In the genomic region with DNA sequence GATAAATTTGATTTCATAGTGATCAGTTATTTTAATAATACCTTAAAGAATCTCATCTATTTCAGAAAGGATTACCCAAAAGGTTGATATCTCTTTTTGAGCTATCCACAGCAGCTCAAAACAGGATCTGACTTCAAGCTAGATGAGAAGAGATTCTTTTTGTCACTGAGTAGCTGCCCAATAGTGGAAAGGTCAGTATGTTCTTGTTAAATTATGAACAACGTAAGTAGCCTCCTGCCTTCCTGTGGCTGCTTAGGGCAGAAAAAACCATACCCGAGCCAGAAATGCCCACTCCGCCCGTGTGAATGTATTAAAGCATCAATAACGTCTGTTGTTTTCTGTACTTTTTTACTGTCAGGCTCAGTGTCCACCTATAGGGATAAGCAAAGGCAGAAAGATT, we compare ENCODE assay signal across 30 cellular contexts. TPM values are rescaled to one million over a fixed set of nuclear protein-coding genes. Genes with fewer than 3 reads are reported as not detected.
"Had no signal": no experiment of that assay in that cellular context is flagged by ENCODE, and none has a peak within 500 bp of the region (broad histone marks: within the 10 kb centered on the region; RNA-seq: fewer than 3 reads in every experiment).

No MANE protein-coding gene starts in this region.

- H3K4me3 Mint-ChIP-seq: naive thymus-derived CD4-positive, alpha-beta T cell; naive thymus-derived CD8-positive, alpha-beta T cell; natural killer cell; natural killer cell treated with Interleukin-12 subunit alpha and Interleukin-12 subunit beta and Interleukin-15 and Interleukin-18, amount 100 ng/mL, for 72 hours had no signal

- H3K9me3 ChIP-seq: neutrophil, ovary, pancreas, prostate gland, psoas muscle, right atrium auricular region, right lobe of liver, sigmoid colon, spleen had no signal

- H3K4me1 Mint-ChIP-seq: naive B cell; naive thymus-derived CD8-positive, alpha-beta T cell; natural killer cell; nephron had no signal

- H3K9ac ChIP-seq: parathyroid adenoma had no signal

- H3K36me3 ChIP-seq: neutrophil, ovary, pancreas, prostate gland, right atrium auricular region, right lobe of liver, sigmoid colon, spleen had no signal

- DNase-seq: naive B cell; naive thymus-derived CD4-positive, alpha-beta T cell; naive thymus-derived CD8-positive, alpha-beta T cell; natural killer cell; nephron progenitor cell; nucleus accumbens; occipital lobe; ovary; pancreas; posterior cingulate gyrus; psoas muscle; right cardiac atrium; right lobe of liver; sigmoid colon; small intestine; spleen; stimulated activated CD4-positive, alpha-beta T cell treated with anti-CD3 and anti-CD28 coated beads, Interleukin-12 subunit alpha, Interleukin-12 subunit beta, amount 100 ng/mL, for 4 hours; stimulated activated CD4-positive, alpha-beta T cell treated with anti-CD3 and anti-CD28 coated beads, Interleukin-15, amount 100 ng/mL, for 24 hours; stimulated activated CD4-positive, alpha-beta T cell treated with anti-CD3 and anti-CD28 coated beads, Interleukin-1b, Interleukin-23, amount 100 ng/mL, for 48 hours; stimulated activated CD4-positive, alpha-beta T cell treated with anti-CD3 and anti-CD28 coated beads, Interleukin-2, amount 100 ng/mL, for 24 hours had no signal

- H3K4me1 ChIP-seq: pancreas, parathyroid adenoma, prostate gland, psoas muscle, right atrium auricular region, right lobe of liver, sigmoid colon, spleen had no signal

- H3K9me3 Mint-ChIP-seq: natural killer cell; natural killer cell treated with Interleukin-12 subunit alpha and Interleukin-12 subunit beta and Interleukin-15 and Interleukin-18, amount 100 ng/mL, for 72 hours had no signal

- H3K79me2 ChIP-seq: parathyroid adenoma had no signal

- H3K36me3 Mint-ChIP-seq: natural killer cell; natural killer cell treated with Interleukin-12 subunit alpha and Interleukin-12 subunit beta and Interleukin-15 and Interleukin-18, amount 100 ng/mL, for 72 hours had no signal

- ATAC-seq: naive thymus-derived CD4-positive, alpha-beta T cell; naive thymus-derived CD8-positive, alpha-beta T cell; natural killer cell; natural killer cell treated with Interleukin-12 subunit alpha and Interleukin-12 subunit beta and Interleukin-15 and Interleukin-18, amount 100 ng/mL, for 72 hours; pancreas; psoas muscle; right cardiac atrium; sciatic nerve had no signal

- H3K27ac Mint-ChIP-seq: naive B cell; naive thymus-derived CD4-positive, alpha-beta T cell; natural killer cell; natural killer cell treated with Interleukin-12 subunit alpha and Interleukin-12 subunit beta and Interleukin-15 and Interleukin-18, amount 100 ng/mL, for 72 hours; progenitor cell of endocrine pancreas had no signal

- H3K4me3 ChIP-seq: ovary, pancreas, prostate gland, psoas muscle, right atrium auricular region, right lobe of liver, sigmoid colon, skin epidermis, smooth muscle cell, spleen had no signal

- H3K27me3 ChIP-seq: neutrophil, ovary, pancreas, right atrium auricular region, right lobe of liver, sigmoid colon had no signal

- H3K4me2 ChIP-seq: smooth muscle cell had no signal

- FAIRE-seq: pancreas, small intestine had no signal

- H2AFZ ChIP-seq: parathyroid adenoma had no signal

- H3K27ac ChIP-seq: neutrophil, ovary, pancreas, parathyroid adenoma, prostate gland, psoas muscle, right atrium auricular region, right lobe of liver, sigmoid colon, skin epidermis, spleen had no signal

RNA-seq across cellular contexts. Expression of a gene that starts 51.3 kb away (rescaled TPM):
- total RNA-seq: naive thymus-derived CD8-positive, alpha-beta T cell had no signal
- polyA plus RNA-seq: naive thymus-derived CD4-positive, alpha-beta T cell; naive thymus-derived CD8-positive, alpha-beta T cell had no signal
